In the genomic region with DNA sequence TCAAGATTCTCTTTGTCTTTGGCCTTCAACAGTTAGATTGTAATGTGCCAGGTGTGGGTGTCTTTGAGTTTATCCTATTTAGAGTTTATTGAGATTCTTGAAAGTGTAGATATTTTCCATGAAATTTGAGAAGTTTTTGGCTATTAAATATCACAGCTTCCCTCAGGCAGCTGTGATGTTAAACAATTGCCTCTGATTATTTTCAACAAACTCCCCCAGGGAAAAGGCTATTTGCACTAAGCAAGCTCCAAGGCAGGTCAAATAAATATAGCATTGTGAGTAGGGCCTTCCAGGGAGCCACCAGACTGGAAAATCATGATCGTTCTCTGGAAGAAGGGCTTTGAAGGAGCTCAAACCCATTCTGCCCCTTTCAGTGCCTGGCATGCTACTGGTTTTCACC, we compare ENCODE assay signal across 27 cellular contexts.
"Had no signal": no experiment of that assay in that cellular context is flagged by ENCODE, and none has a peak within 500 bp of the region (broad histone marks: within the 10 kb centered on the region; RNA-seq: fewer than 3 reads in every experiment).

No MANE protein-coding gene starts in this region.

- H3K4me1 ChIP-seq: left ventricle myocardium inferior, pancreas, prostate gland, sigmoid colon, tibial nerve had no signal

- FAIRE-seq: islet of Langerhans, pancreas, small intestine had no signal

- ATAC-seq: natural killer cell; pancreas; right cardiac atrium; stimulated activated memory B cell treated with anti-CD40 and anti-IgM and Interleukin-4, amounts not matched to agents 10 μg/mL and 1 μg/mL and 100 μg/mL, for 72 hours; stimulated activated naive CD8-positive, alpha-beta T cell treated with anti-CD3 and anti-CD28 coated beads, Interleukin-15, amount 100 ng/mL, for 72 hours had no signal

- DNase-seq: hypothalamus; immature natural killer cell; left ventricle myocardium inferior; mesendoderm; naive B cell; natural killer cell; pancreas; posterior cingulate gyrus; retina; right cardiac atrium; sigmoid colon; small intestine; stimulated activated CD4-positive, alpha-beta T cell treated with anti-CD3 and anti-CD28 coated beads, Interleukin-1b, Interleukin-23, amount 100 ng/mL, for 48 hours; stimulated activated CD4-positive, alpha-beta T cell treated with anti-CD3 and anti-CD28 coated beads, Interleukin-2, amount 100 ng/mL, for 48 hours; stimulated activated CD4-positive, alpha-beta T cell treated with anti-CD3 and anti-CD28 coated beads, Interleukin-4, amount 100 ng/mL, for 4 hours; stimulated activated CD8-positive, alpha-beta memory T cell treated with anti-CD3 and anti-CD28 coated beads, Interleukin-4, amount 100 ng/mL, for 48 hours; stimulated activated naive CD4-positive, alpha-beta T cell treated with Interleukin-2 at 50 U/mL for 16 hours; stimulated activated naive CD8-positive, alpha-beta T cell treated with anti-CD3 and anti-CD28 coated beads, Interleukin-15, amount 100 ng/mL, for 72 hours; substantia nigra; uterus had no signal

- H3K4me3 ChIP-seq: left ventricle myocardium inferior, lung, pancreas, prostate gland, sigmoid colon, tibial nerve, uterus had no signal

- H3K9me3 ChIP-seq: pancreas, prostate gland had no signal

- H3K27me3 Mint-ChIP-seq: naive B cell; stimulated activated memory B cell treated with anti-CD40 and anti-IgM and Interleukin-4, amounts not matched to agents 10 μg/mL and 1 μg/mL and 100 μg/mL, for 72 hours; stimulated activated naive CD8-positive, alpha-beta T cell treated with anti-CD3 and anti-CD28 coated beads, Interleukin-15, amount 100 ng/mL, for 72 hours; type B pancreatic cell had no signal

- H3K27ac Mint-ChIP-seq: immature natural killer cell; mesothelial cell of epicardium; naive B cell; natural killer cell; stimulated activated memory B cell treated with anti-CD40 and anti-IgM and Interleukin-4, amounts not matched to agents 10 μg/mL and 1 μg/mL and 100 μg/mL, for 72 hours; stimulated activated naive CD8-positive, alpha-beta T cell treated with anti-CD3 and anti-CD28 coated beads, Interleukin-15, amount 100 ng/mL, for 72 hours; type B pancreatic cell had no signal

- H3K27me3 ChIP-seq: pancreas, sigmoid colon, tibial nerve, uterus had no signal

- H3K27ac ChIP-seq: left ventricle myocardium inferior, pancreas, prostate gland, sigmoid colon, tibial nerve, uterus had no signal

- H3K36me3 ChIP-seq: pancreas, sigmoid colon, uterus had no signal

- H3K4me3 Mint-ChIP-seq: immature natural killer cell; mesothelial cell of epicardium; naive B cell; natural killer cell; stimulated activated memory B cell treated with anti-CD40 and anti-IgM and Interleukin-4, amounts not matched to agents 10 μg/mL and 1 μg/mL and 100 μg/mL, for 72 hours; stimulated activated naive CD8-positive, alpha-beta T cell treated with anti-CD3 and anti-CD28 coated beads, Interleukin-15, amount 100 ng/mL, for 72 hours; type B pancreatic cell had no signal
